ENCODE assay signal across 17 cellular contexts in the genomic region with DNA sequence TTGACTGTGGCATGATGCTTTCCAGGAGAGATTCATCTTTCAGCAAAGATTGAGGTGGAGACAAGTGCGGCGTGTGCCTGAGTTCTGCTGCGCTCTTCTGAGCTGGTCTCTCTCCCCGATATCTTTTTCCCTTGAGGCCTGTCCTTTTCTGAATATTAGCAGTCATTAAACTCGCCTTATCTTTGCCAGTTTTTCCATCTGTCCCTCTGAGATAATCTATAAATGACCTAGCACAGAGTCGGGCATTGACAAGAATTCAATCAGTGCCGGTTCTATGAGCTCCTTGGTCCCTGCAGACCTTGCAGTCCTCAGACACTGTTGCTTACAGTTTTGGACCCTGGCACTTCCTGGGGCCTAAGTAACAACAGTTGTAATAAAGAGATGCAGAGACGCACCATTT.
"Had no signal": no experiment of that assay in that cellular context is flagged by ENCODE, and none has a peak within 500 bp of the region (broad histone marks: within the 10 kb centered on the region; RNA-seq: fewer than 3 reads in every experiment).

No MANE protein-coding gene starts in this region.

- H3K4me3 ChIP-seq: adrenal gland, spleen had no signal

- H3K27ac Mint-ChIP-seq: nephron had no signal

- H3K36me3 Mint-ChIP-seq: immature natural killer cell had no signal

- H3K27ac ChIP-seq: adrenal gland, WERI-Rb-1 had no signal

- H3K9me3 Mint-ChIP-seq: immature natural killer cell had no signal

- H3K4me1 ChIP-seq: adrenal gland had no signal

- H3K9ac ChIP-seq: SK-N-SH had no signal

- H3K36me3 ChIP-seq: adrenal gland, spleen, WERI-Rb-1 had no signal

- H3K4me3 Mint-ChIP-seq: nephron had no signal

- DNase-seq: activated CD4-positive, alpha-beta T cell treated with anti-CD3 and anti-CD28 coated beads for 1 hour; activated gamma-delta T cell treated with Interleukin-2 at 50 U/mL for 16 hours; cerebellar nuclear complex; effector CD8-positive, alpha-beta T cell; immature natural killer cell; left ventricle myocardium superior; mesenchymal stem cell; occipital lobe; retina; spleen; stimulated activated CD4-positive, alpha-beta T cell treated with anti-CD3 and anti-CD28 coated beads, Interleukin-4, amount 100 ng/mL, for 4 hours; stimulated activated naive CD8-positive, alpha-beta T cell treated with anti-CD3 and anti-CD28 coated beads, Interleukin-15, Interleukin-2, amounts not matched to agents 100 U/mL and 50 U/mL, for 24 hours; trophoblast cell; WERI-Rb-1 had no signal

- H3K27me3 ChIP-seq: adrenal gland, spleen had no signal

- H3K4me1 Mint-ChIP-seq: nephron had no signal

- ATAC-seq: left ventricle myocardium superior; stimulated activated naive CD8-positive, alpha-beta T cell treated with anti-CD3 and anti-CD28 coated beads, Interleukin-15, Interleukin-2, amounts not matched to agents 100 U/mL and 50 U/mL, for 24 hours had no signal

- H3K9me3 ChIP-seq: adrenal gland, SK-N-SH, spleen had no signal

- H3K4me2 ChIP-seq: SK-N-SH had no signal
